26 cellular contexts compared by ENCODE assay signal in the genomic region with DNA sequence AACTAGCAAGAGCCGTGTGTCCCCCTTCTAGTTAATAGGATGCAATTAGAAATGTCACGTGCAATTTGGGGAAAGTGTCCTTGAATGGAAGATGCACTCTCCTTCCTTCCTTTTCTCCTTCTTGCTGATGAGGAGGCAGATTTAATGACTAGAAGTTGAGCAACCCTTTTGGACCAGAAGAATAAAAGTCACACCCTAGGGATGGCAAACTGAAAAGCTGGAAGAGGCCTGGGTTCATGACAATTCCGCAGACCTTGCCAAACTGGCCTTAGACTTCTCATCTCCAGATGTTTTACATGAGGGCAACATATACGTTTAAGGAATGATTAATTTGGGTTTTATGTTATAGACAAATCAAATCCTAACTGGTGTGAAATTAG. TPM values are rescaled to one million over a fixed set of nuclear protein-coding genes. Genes with fewer than 3 reads are reported as not detected.
DNase-seq lines count a peak whose midpoint lies in the region; ATAC-seq and TF ChIP-seq lines count a peak whose summit lies in the region.
"Had no signal": no experiment of that assay in that cellular context is flagged by ENCODE, and none has a peak within 500 bp of the region (broad histone marks: within the 10 kb centered on the region; RNA-seq: fewer than 3 reads in every experiment).

No MANE protein-coding gene starts in this region.

- ATAC-seq in HG02798 (IDR thresholded peaks at IDR 0.05; ENCODE audit: poor library complexity, unreplicated experiment) (no peak), WTC11 (no peak), HG03045 (IDR thresholded peaks at IDR 0.05; ENCODE audit: unreplicated experiment) (no peak)
- ATAC-seq: activated CD8-positive, alpha-beta memory T cell treated with anti-CD3 and anti-CD28 coated beads, Interleukin-2, amount 10 ng/mL, durations not matched to agents 7 days and 5 days; CD8-positive, alpha-beta T cell; HCT116; Panc1; stimulated activated naive B cell treated with anti-CD40 and anti-IgM and Interleukin-4, amounts not matched to agents 10 μg/mL and 1 μg/mL and 100 μg/mL, for 72 hours had no signal

- intact Hi-C loops in CD14-positive monocyte (cut with micrococcal nuclease), result loop anchor here in 1 of 2 donors (5.0 kb wide), 1 partner anchor 40 kb away; a partner anchor contains a TSS

- TF ChIP-seq CTCF in CD14-positive monocyte (IDR thresholded peaks at IDR 0.05) (no peak), neutrophil (IDR thresholded peaks at IDR 0.05) (no peak), WTC11 (IDR thresholded peaks at IDR 0.05) (no peak)

- peaks cover 0 to 8% (median 0%) of the 10 kb centered on the region in 3 donors for H3K27me3 Mint-ChIP-seq in CD14-positive monocyte (ENCODE audit: low read depth in 3 of 3)
- peaks cover 5% of the 10 kb centered on the region; the same call in 1 of the 2 replicates for H3K27me3 Mint-ChIP-seq in WTC11 (ENCODE audit: low read depth)

- CTCF ChIA-PET in WTC11 (lab: Charles Lee), result no interaction called here

- peak overlapping the region; percentile 64 to 88 for H3K4me3 Mint-ChIP-seq in CD14-positive monocyte
- H3K4me3 Mint-ChIP-seq in WTC11, result no peak overlapping the region
- H3K4me3 Mint-ChIP-seq: activated CD8-positive, alpha-beta memory T cell treated with anti-CD3 and anti-CD28 coated beads, Interleukin-2, amount 10 ng/mL, durations not matched to agents 7 days and 5 days; CD8-positive, alpha-beta T cell; stimulated activated naive B cell treated with anti-CD40 and anti-IgM and Interleukin-4, amounts not matched to agents 10 μg/mL and 1 μg/mL and 100 μg/mL, for 72 hours had no signal

- H3K27ac Mint-ChIP-seq in CD14-positive monocyte (peak overlapping the region; percentile 76 to 92 (median 88)), WTC11 (no peak overlapping the region)
- H3K27ac Mint-ChIP-seq: activated CD8-positive, alpha-beta memory T cell treated with anti-CD3 and anti-CD28 coated beads, Interleukin-2, amount 10 ng/mL, durations not matched to agents 7 days and 5 days; activated naive CD4-positive, alpha-beta T cell treated with anti-CD3 and anti-CD28 coated beads, Interleukin-2, amount 50 U/mL, for 72 hours; CD8-positive, alpha-beta T cell; stimulated activated naive B cell treated with anti-CD40 and anti-IgM and Interleukin-4, amounts not matched to agents 10 μg/mL and 1 μg/mL and 100 μg/mL, for 72 hours had no signal

- peak overlapping the region; percentile 1 for H3K27ac ChIP-seq in neutrophil
- H3K27ac ChIP-seq: SJSA1, thoracic aorta had no signal

- H3K4me3 ChIP-seq in neutrophil (ENCODE audit: low read depth in 1 of 2, low read length in 1 of 2), result no peak overlapping the region
- H3K4me3 ChIP-seq: SJSA1, thoracic aorta had no signal

- H3K9me3 ChIP-seq in neutrophil, result no peaks in the 10 kb centered on the region
- H3K9me3 ChIP-seq: SJSA1 had no signal

- H3K36me3 ChIP-seq in neutrophil, result no peaks in the 10 kb centered on the region
- H3K36me3 ChIP-seq: SJSA1, thoracic aorta had no signal

- H3K4me1 Mint-ChIP-seq in CD14-positive monocyte (peaks cover 67% of the 10 kb centered on the region), WTC11 (peaks cover 5% of the 10 kb centered on the region)
- H3K4me1 Mint-ChIP-seq: stimulated activated naive B cell treated with anti-CD40 and anti-IgM and Interleukin-4, amounts not matched to agents 10 μg/mL and 1 μg/mL and 100 μg/mL, for 72 hours had no signal

- H3K27me3 ChIP-seq in neutrophil, result no peaks in the 10 kb centered on the region
- H3K27me3 ChIP-seq: SJSA1 had no signal

- peaks cover 24 to 61% of the 10 kb centered on the region in 2 experiments for H3K4me1 ChIP-seq in neutrophil (ENCODE audit: control insufficient read depth in 1 of 2, insufficient read depth in 1 of 2, low read depth in 1 of 2, low read length in 1 of 2)
- H3K4me1 ChIP-seq: SJSA1 had no signal

- POLR2A ChIA-PET in WTC11 (lab: Charles Lee), result no interaction called here

- DNase-seq in CD14-positive monocyte (ENCODE audit: low spot score) (no peak), NOMO-1 treated with dmso at 0.1 percent for 144 hours (lab: John Stamatoyannopoulos, UW; ENCODE audit: unreplicated experiment) (peak; percentile 15), fibroblast of gingiva (ENCODE audit: low read depth) (peak; percentile 54), GOT3 (lab: John Stamatoyannopoulos, UW) (no peak), WTC11 (ENCODE audit: low spot score) (no peak)
- DNase-seq: activated CD4-positive, alpha-beta T cell treated with anti-CD3 and anti-CD28 coated beads for 4 hours; activated CD8-positive, alpha-beta memory T cell treated with anti-CD3 and anti-CD28 coated beads, Interleukin-2, amount 10 ng/mL, durations not matched to agents 7 days and 5 days; CD8-positive, alpha-beta T cell; effector CD8-positive, alpha-beta T cell; Karpas-422; NCI-H1048; NCI-H1930; NCI-H226; NCI-H82; posterior cingulate gyrus; small intestine; stimulated activated CD4-positive, alpha-beta T cell treated with anti-CD3 and anti-CD28 coated beads, Interleukin-2, amount 100 ng/mL, for 48 hours; stimulated activated naive B cell treated with anti-CD40 and anti-IgM and Interleukin-4, amounts not matched to agents 10 μg/mL and 1 μg/mL and 100 μg/mL, for 72 hours had no signal

- H3K9me3 Mint-ChIP-seq in CD14-positive monocyte, result peaks cover 0 to 2% (median 0%) of the 10 kb centered on the region in 7 donors
- H3K9me3 Mint-ChIP-seq in WTC11, result peaks cover 22% of the 10 kb centered on the region

- H3K36me3 Mint-ChIP-seq in CD14-positive monocyte (peaks cover 0 to 2% of the 10 kb centered on the region in 2 donors), WTC11 (peaks cover 9% of the 10 kb centered on the region; the same call in 1 of the 2 replicates)

TF ChIP-seq in WTC11, 78 proteins besides CTCF, POLR2A, EP300 and RAD21 (continues in another document):
- TF ChIP-seq, protein P1, sequence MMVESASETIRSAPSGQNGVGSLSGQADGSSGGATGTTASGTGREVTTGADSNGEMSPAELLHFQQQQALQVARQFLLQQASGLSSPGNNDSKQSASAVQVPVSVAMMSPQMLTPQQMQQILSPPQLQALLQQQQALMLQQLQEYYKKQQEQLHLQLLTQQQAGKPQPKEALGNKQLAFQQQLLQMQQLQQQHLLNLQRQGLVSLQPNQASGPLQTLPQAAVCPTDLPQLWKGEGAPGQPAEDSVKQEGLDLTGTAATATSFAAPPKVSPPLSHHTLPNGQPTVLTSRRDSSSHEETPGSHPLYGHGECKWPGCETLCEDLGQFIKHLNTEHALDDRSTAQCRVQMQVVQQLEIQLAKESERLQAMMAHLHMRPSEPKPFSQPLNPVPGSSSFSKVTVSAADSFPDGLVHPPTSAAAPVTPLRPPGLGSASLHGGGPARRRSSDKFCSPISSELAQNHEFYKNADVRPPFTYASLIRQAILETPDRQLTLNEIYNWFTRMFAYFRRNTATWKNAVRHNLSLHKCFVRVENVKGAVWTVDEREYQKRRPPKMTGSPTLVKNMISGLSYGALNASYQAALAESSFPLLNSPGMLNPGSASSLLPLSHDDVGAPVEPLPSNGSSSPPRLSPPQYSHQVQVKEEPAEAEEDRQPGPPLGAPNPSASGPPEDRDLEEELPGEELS (CRISPR knock-in tag; IDR thresholded peaks at IDR 0.05), result no peak
- TF ChIP-seq NR1H2 (CRISPR knock-in tag; IDR thresholded peaks at IDR 0.05) (no peak), GRHL2 (CRISPR knock-in tag; IDR thresholded peaks at IDR 0.05; ENCODE audit: insufficient replicate concordance, severe bottlenecking) (no peak), CREM (CRISPR knock-in tag; IDR thresholded peaks at IDR 0.05) (no peak), EMX1 (CRISPR knock-in tag; IDR thresholded peaks at IDR 0.05) (no peak), PRRX2 (CRISPR knock-in tag; IDR thresholded peaks at IDR 0.05) (no peak), SMAD4 (CRISPR knock-in tag; IDR thresholded peaks at IDR 0.05) (no peak)
- TF ChIP-seq, protein P2, sequence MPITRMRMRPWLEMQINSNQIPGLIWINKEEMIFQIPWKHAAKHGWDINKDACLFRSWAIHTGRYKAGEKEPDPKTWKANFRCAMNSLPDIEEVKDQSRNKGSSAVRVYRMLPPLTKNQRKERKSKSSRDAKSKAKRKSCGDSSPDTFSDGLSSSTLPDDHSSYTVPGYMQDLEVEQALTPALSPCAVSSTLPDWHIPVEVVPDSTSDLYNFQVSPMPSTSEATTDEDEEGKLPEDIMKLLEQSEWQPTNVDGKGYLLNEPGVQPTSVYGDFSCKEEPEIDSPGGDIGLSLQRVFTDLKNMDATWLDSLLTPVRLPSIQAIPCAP (CRISPR knock-in tag; IDR thresholded peaks at IDR 0.05), result no peak
- TF ChIP-seq, protein P3, sequence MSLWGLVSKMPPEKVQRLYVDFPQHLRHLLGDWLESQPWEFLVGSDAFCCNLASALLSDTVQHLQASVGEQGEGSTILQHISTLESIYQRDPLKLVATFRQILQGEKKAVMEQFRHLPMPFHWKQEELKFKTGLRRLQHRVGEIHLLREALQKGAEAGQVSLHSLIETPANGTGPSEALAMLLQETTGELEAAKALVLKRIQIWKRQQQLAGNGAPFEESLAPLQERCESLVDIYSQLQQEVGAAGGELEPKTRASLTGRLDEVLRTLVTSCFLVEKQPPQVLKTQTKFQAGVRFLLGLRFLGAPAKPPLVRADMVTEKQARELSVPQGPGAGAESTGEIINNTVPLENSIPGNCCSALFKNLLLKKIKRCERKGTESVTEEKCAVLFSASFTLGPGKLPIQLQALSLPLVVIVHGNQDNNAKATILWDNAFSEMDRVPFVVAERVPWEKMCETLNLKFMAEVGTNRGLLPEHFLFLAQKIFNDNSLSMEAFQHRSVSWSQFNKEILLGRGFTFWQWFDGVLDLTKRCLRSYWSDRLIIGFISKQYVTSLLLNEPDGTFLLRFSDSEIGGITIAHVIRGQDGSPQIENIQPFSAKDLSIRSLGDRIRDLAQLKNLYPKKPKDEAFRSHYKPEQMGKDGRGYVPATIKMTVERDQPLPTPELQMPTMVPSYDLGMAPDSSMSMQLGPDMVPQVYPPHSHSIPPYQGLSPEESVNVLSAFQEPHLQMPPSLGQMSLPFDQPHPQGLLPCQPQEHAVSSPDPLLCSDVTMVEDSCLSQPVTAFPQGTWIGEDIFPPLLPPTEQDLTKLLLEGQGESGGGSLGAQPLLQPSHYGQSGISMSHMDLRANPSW (CRISPR knock-in tag; conservative IDR thresholded peaks at IDR 0.05; ENCODE audit: low read depth), result no peak
- TF ChIP-seq, protein P4, sequence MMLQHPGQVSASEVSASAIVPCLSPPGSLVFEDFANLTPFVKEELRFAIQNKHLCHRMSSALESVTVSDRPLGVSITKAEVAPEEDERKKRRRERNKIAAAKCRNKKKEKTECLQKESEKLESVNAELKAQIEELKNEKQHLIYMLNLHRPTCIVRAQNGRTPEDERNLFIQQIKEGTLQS (CRISPR knock-in tag; conservative IDR thresholded peaks at IDR 0.05), result no peak

RNA-seq across cellular contexts. Expression of a gene that starts 38.6 kb away (rescaled TPM):
- polyA plus RNA-seq in CD14-positive monocyte, result 10 to 100 TPM in 1 of 2 donors, 1 to 10 TPM in 1; 7.3 to 10.2 TPM
- 11.3 to 16.9 TPM (median 14.2 TPM) in 3 replicates for total RNA-seq in WTC11 (2021)

Comparison
In these comparisons a context has a peak if more than half of its experiments do, and no peak if none do; other contexts are left out.
1. DNase-seq: peak in NOMO-1 treated with dmso at 0.1 percent for 144 hours (single experiment) and fibroblast of gingiva (single experiment); none in CD14-positive monocyte (single experiment), GOT3 (single experiment) and WTC11 (single experiment).